In the genomic region with DNA sequence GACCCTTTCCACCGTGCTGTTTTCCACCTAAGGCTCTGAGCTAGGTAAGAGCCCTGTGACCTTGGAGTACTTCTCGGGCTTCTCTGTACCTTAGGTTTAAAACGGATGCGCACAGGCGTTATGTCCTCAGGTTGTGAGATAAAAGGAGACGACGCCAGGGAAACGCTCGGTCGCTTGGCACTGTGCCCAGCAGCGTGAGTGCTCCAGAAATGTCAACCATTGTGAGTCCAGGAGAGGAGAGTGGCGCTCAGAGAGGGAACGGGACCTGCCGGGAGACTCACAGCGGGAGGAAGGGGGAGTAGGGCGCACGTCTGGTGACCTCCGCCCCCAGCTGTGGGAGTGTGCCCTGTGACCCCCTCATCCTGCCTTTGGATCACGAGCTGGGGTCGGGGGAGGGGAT, we compare ENCODE assay signal across 16 cellular contexts. TPM values are rescaled to one million over a fixed set of nuclear protein-coding genes. Genes with fewer than 3 reads are reported as not detected.
A peak's percentile ranks its signal among the peaks of the same experiment; 100 is the strongest.
DNase-seq lines count a peak whose midpoint lies in the region; ATAC-seq and TF ChIP-seq lines count a peak whose summit lies in the region.
"Had no signal": no experiment of that assay in that cellular context is flagged by ENCODE, and none has a peak within 500 bp of the region (broad histone marks: within the 10 kb centered on the region; RNA-seq: fewer than 3 reads in every experiment).

No MANE protein-coding gene starts in this region.

- ATAC-seq in SK-N-SH treated with all-trans-retinoic acid at 6 μM for 48 hours = no peak
- ATAC-seq in HG03457 (IDR thresholded peaks at IDR 0.05; ENCODE audit: unreplicated experiment) = no peak
- no peak for ATAC-seq in activated T-cell treated with anti-CD3 and anti-CD28 coated beads, Interleukin-2, amount 50 U/mL, for 72 hours (replicated peaks in 1 of 2)

- peak; percentile 71 for DNase-seq in SK-N-SH
- no peak for DNase-seq in SK-N-MC (ENCODE audit: low read depth, low spot score)
- no peak for DNase-seq in hepatocyte (ENCODE audit: low spot score)
- peak; percentile 69 for DNase-seq in testis
- DNase-seq in stimulated activated naive CD4-positive, alpha-beta T cell treated with Interleukin-2 at 50 U/mL for 16 hours (lab: John Stamatoyannopoulos, UW) = no peak
- DNase-seq in activated T-cell treated with anti-CD3 and anti-CD28 coated beads, Interleukin-2, amount 50 U/mL, for 72 hours = no peak
- DNase-seq: activated CD4-positive, CD25-positive, alpha-beta regulatory T cell treated with anti-CD3 and anti-CD28 coated beads, Interleukin-2, amount 50 U/mL, for 72 hours; activated naive CD8-positive, alpha-beta T cell treated with anti-CD3 and anti-CD28 coated beads for 36 hours; mesenchymal stem cell had no signal

- H3K4me1 Mint-ChIP-seq in activated T-cell treated with anti-CD3 and anti-CD28 coated beads, Interleukin-2, amount 50 U/mL, for 72 hours (ENCODE audit: low read depth) = no peaks in the 10 kb centered on the region

- intact Hi-C loops in testis (cut with DNase I; ENCODE audit: low total_unique reads) = no loop called here

- H3K79me2 ChIP-seq in SK-N-SH (ENCODE audit: insufficient read depth) (no peaks in the 10 kb centered on the region), hepatocyte (no peaks in the 10 kb centered on the region)

- H3K4me3 ChIP-seq in SK-N-SH (ENCODE audit: low read depth in 2 of 2, low read length in 1 of 2) = peak overlapping the region in 1 of 2 experiments; percentile 34; a peak in 1 of 4 replicates
- peak overlapping the region; percentile 69 for H3K4me3 ChIP-seq in SK-N-MC
- no peak overlapping the region for H3K4me3 ChIP-seq in hepatocyte
- H3K4me3 ChIP-seq in testis = peak overlapping the region; percentile 24 to 31
- H3K4me3 ChIP-seq: HAP-1, PC-9 had no signal

- H3K4me1 ChIP-seq in SK-N-SH (ENCODE audit: control insufficient read depth in 1 of 2, insufficient read depth in 2 of 2, low read depth in 1 of 2, low read length in 1 of 2) (peaks cover 0 to 7% of the 10 kb centered on the region in 2 experiments; a peak in 1 of 4 replicates), hepatocyte (ENCODE audit: insufficient read depth) (no peaks in the 10 kb centered on the region), testis (no peaks in the 10 kb centered on the region)
- H3K4me1 ChIP-seq: HAP-1 had no signal

- H3F3A ChIP-seq in SK-N-SH (replicated peaks; ENCODE audit: insufficient read depth) = no peaks in the 10 kb centered on the region

- TF ChIP-seq EP300 in SK-N-SH (IDR thresholded peaks at IDR 0.05; ENCODE audit: borderline replicate concordance in 1 of 2, low read depth in 1 of 2, low read length in 1 of 2) = no peak

- no peaks in the 10 kb centered on the region for H3K9me3 ChIP-seq in SK-N-SH
- H3K9me3 ChIP-seq in SK-N-MC (ENCODE audit: low read depth, low read length) = no peaks in the 10 kb centered on the region
- no peaks in the 10 kb centered on the region for H3K9me3 ChIP-seq in hepatocyte (ENCODE audit: low read depth)
- H3K9me3 ChIP-seq in testis = no peaks in the 10 kb centered on the region

- H2AFZ ChIP-seq in SK-N-SH (ENCODE audit: low read depth) (no peak overlapping the region), hepatocyte (no peak overlapping the region)
- H2AFZ ChIP-seq: PC-9 had no signal

- TF ChIP-seq RAD21 in SK-N-SH (IDR thresholded peaks at IDR 0.05; ENCODE audit: low read length) = no peak

- peaks cover 57% of the 10 kb centered on the region for H3K27me3 Mint-ChIP-seq in activated T-cell treated with anti-CD3 and anti-CD28 coated beads, Interleukin-2, amount 50 U/mL, for 72 hours (ENCODE audit: low read depth)

- POLR2A ChIA-PET in SK-N-SH (lab: Yijun Ruan, JAX) = interaction anchor here (2.1 kb wide), 1 partner anchor 10 kb away, joined by 5 read pairs; no protein-coding TSS in a partner anchor

- no peak for TF ChIP-seq POLR2A in testis (IDR thresholded peaks at IDR 0.05)

- H3K27me3 ChIP-seq in SK-N-SH (ENCODE audit: insufficient read depth) (peaks cover 8% of the 10 kb centered on the region; the same call in 1 of the 2 replicates), hepatocyte (peaks cover 32% of the 10 kb centered on the region), testis (no peaks in the 10 kb centered on the region)

- H3K4me3 Mint-ChIP-seq in activated T-cell treated with anti-CD3 and anti-CD28 coated beads, Interleukin-2, amount 50 U/mL, for 72 hours = peak overlapping the region in 1 of 2 donors; percentile 51
- H3K4me3 Mint-ChIP-seq: activated naive CD8-positive, alpha-beta T cell treated with anti-CD3 and anti-CD28 coated beads for 36 hours had no signal

- 29% methylated on average over 18 of the region's 20 CpGs for WGBS in SK-N-SH (ENCODE audit: low lambda C conversion rate)
- 29% methylated on average over 18 of the region's 20 CpGs for WGBS in hepatocyte (ENCODE audit: low lambda C conversion rate, missing lambda C conversion rate)
- 3% methylated on average over 13 to 19 of the region's 20 CpGs for WGBS in testis, 2 donors

- CTCF ChIA-PET in SK-N-SH (lab: Yijun Ruan, JAX) = interaction anchor here (0.8 to 5.8 kb wide), 6 partner anchors 8 to 42 kb away, joined by 3 to 29 read pairs (median 4); no protein-coding TSS in a partner anchor

- H3K36me3 ChIP-seq in SK-N-SH (replicated peaks in 1 of 2; ENCODE audit: control insufficient read depth in 1 of 2, insufficient read depth in 2 of 2, low read length in 1 of 2) (no peaks in the 10 kb centered on the region), SK-N-MC (ENCODE audit: insufficient read depth, low read length) (no peaks in the 10 kb centered on the region), hepatocyte (replicated peaks; ENCODE audit: insufficient read depth, low read depth) (no peaks in the 10 kb centered on the region), testis (ENCODE audit: low read depth, missing control alignments) (no peaks in the 10 kb centered on the region)
- H3K36me3 ChIP-seq: esophagus muscularis mucosa, HAP-1 had no signal

- TF ChIP-seq CTCF in SK-N-SH (IDR thresholded peaks at IDR 0.05) = no peak
- no peak for TF ChIP-seq CTCF in hepatocyte (IDR thresholded peaks at IDR 0.05; ENCODE audit: poor library complexity)
- TF ChIP-seq CTCF in testis (IDR thresholded peaks at IDR 0.05) = no peak

- H3K27ac ChIP-seq in SK-N-SH (ENCODE audit: low read depth in 2 of 2, low read length in 1 of 2) (no peak overlapping the region; a peak in 1 of 4 replicates), SK-N-MC (no peak overlapping the region), hepatocyte (no peak overlapping the region), testis (no peak overlapping the region)
- H3K27ac ChIP-seq: esophagus muscularis mucosa, PC-9 had no signal

- H3K4me2 ChIP-seq in SK-N-SH = no peak overlapping the region
- peak overlapping the region; percentile 84 for H3K4me2 ChIP-seq in hepatocyte
- H3K4me2 ChIP-seq: PC-9 had no signal

- no peak overlapping the region for H3K27ac Mint-ChIP-seq in activated T-cell treated with anti-CD3 and anti-CD28 coated beads, Interleukin-2, amount 50 U/mL, for 72 hours
- H3K27ac Mint-ChIP-seq: activated naive CD8-positive, alpha-beta T cell treated with anti-CD3 and anti-CD28 coated beads for 36 hours had no signal

- H3K9ac ChIP-seq in SK-N-SH (no peak overlapping the region), SK-N-MC (ENCODE audit: insufficient read length) (no peak overlapping the region)

- H3K9me2 ChIP-seq in SK-N-SH (no peaks in the 10 kb centered on the region), hepatocyte (replicated peaks; ENCODE audit: insufficient read depth) (no peaks in the 10 kb centered on the region)

- H3K9me3 Mint-ChIP-seq in activated T-cell treated with anti-CD3 and anti-CD28 coated beads, Interleukin-2, amount 50 U/mL, for 72 hours = peaks cover 2 to 7% of the 10 kb centered on the region in 2 donors

- H4K20me1 ChIP-seq in SK-N-SH (ENCODE audit: insufficient read depth) = no peaks in the 10 kb centered on the region
- H4K20me1 ChIP-seq in hepatocyte (ENCODE audit: insufficient read depth, poor library complexity, severe bottlenecking) = no peaks in the 10 kb centered on the region

- peaks cover 3 to 6% of the 10 kb centered on the region in 2 donors for H3K36me3 Mint-ChIP-seq in activated T-cell treated with anti-CD3 and anti-CD28 coated beads, Interleukin-2, amount 50 U/mL, for 72 hours (ENCODE audit: insufficient read depth in 2 of 2)

TF ChIP-seq in SK-N-SH, 30 proteins besides CTCF, POLR2A, EP300 and RAD21 (continues in another document):
- no peak for TF ChIP-seq MXI1 (IDR thresholded peaks at IDR 0.05; ENCODE audit: low read depth, low read length)

TF ChIP-seq in SK-N-SH treated with all-trans-retinoic acid at 6 μM for 48 hours, 23 proteins besides CTCF, POLR2A, EP300 and RAD21 (continues in another document):
- TF ChIP-seq ARNTL (CRISPR knock-in tag; IDR thresholded peaks at IDR 0.05; ENCODE audit: borderline replicate concordance, low read depth) = no peak
- no peak for TF ChIP-seq OSR1 (CRISPR knock-in tag; IDR thresholded peaks at IDR 0.05)
- TF ChIP-seq SNAI2 (CRISPR knock-in tag; IDR thresholded peaks at IDR 0.05) = no peak

RNA-seq across cellular contexts. Expression of a gene that starts 33.8 kb away (rescaled TPM):
- not detected in 2 replicates for polyA plus RNA-seq in SK-N-SH (2012; rRNA removed)
- 0.01 and 0.05 TPM in 2 replicates for polyA plus RNA-seq in SK-N-SH (2012; cell fraction: cytosol; rRNA removed)
- polyA plus RNA-seq in SK-N-SH (2012; cell fraction: nucleus; rRNA removed) = 0.04 and 0.08 TPM in 2 replicates
- not detected in 2 replicates for total RNA-seq in hepatocyte
- polyA plus RNA-seq in hepatocyte = not detected in 2 replicates
- under 1 TPM; 0.19 to 0.39 TPM for total RNA-seq in testis
- polyA plus RNA-seq in testis (ENCODE audit: insufficient read depth, low read depth, low replicate concordance) = 0.13 TPM
- total RNA-seq in activated T-cell treated with anti-CD3 and anti-CD28 coated beads, Interleukin-2, amount 50 U/mL, for 72 hours = not detected
- total RNA-seq: activated naive CD8-positive, alpha-beta T cell treated with anti-CD3 and anti-CD28 coated beads for 36 hours; esophagus muscularis mucosa; HT-29; PC-9; ureter had no signal

RNA-seq across cellular contexts. Expression of a gene that starts 56.4 kb away (rescaled TPM):
- polyA plus RNA-seq in SK-N-SH (2012; rRNA removed) = 26.2 and 36.0 TPM in 2 replicates
- 31.0 and 35.8 TPM in 2 replicates for polyA plus RNA-seq in SK-N-SH (2012; cell fraction: cytosol; rRNA removed)
- polyA plus RNA-seq in SK-N-SH (2012; cell fraction: nucleus; rRNA removed) = 7.4 and 14.4 TPM in 2 replicates
- total RNA-seq in hepatocyte = 40.0 and 42.2 TPM in 2 replicates
- polyA plus RNA-seq in hepatocyte = 26.9 and 39.6 TPM in 2 replicates
- total RNA-seq in testis = 10 to 100 TPM; 26.9 to 29.8 TPM
- polyA plus RNA-seq in testis (ENCODE audit: insufficient read depth, low read depth, low replicate concordance) = 20.6 TPM
- total RNA-seq in activated T-cell treated with anti-CD3 and anti-CD28 coated beads, Interleukin-2, amount 50 U/mL, for 72 hours = 1 to 10 TPM; 5.6 to 9.7 TPM

RNA-seq across cellular contexts. Expression of a gene that starts 58.9 kb away (rescaled TPM):
- polyA plus RNA-seq in SK-N-SH (2012; rRNA removed) (not detected in 2 replicates), hepatocyte (0.35 and 1.0 TPM in 2 replicates), testis (ENCODE audit: insufficient read depth, low read depth, low replicate concordance) (130 TPM)
- polyA plus RNA-seq in SK-N-SH (2012; cell fraction: cytosol; rRNA removed) = 0.01 TPM in 1 of 2 replicates, not detected in the other
- 0.01 TPM in 1 of 2 replicates, not detected in the other for polyA plus RNA-seq in SK-N-SH (2012; cell fraction: nucleus; rRNA removed)
- total RNA-seq in hepatocyte (0.33 and 0.80 TPM in 2 replicates), testis (100 to 1,000 TPM; 187 to 247 TPM)
- not detected for total RNA-seq in activated T-cell treated with anti-CD3 and anti-CD28 coated beads, Interleukin-2, amount 50 U/mL, for 72 hours

Comparison
In these comparisons a context has a peak if more than half of its experiments do, and no peak if none do; other contexts are left out.
1. DNase-seq: peak in SK-N-SH (single experiment) and testis (single experiment); none in SK-N-MC (single experiment), hepatocyte (single experiment), stimulated activated naive CD4-positive, alpha-beta T cell treated with Interleukin-2 at 50 U/mL for 16 hours (single experiment) and activated T-cell treated with anti-CD3 and anti-CD28 coated beads, Interleukin-2, amount 50 U/mL, for 72 hours (0 of 2).
2. RNA of a gene that starts 58.9 kb away (total RNA-seq): 187 to 247 TPM in testis; 0.33 to 0.80 TPM in hepatocyte and not detected in activated T-cell treated with anti-CD3 and anti-CD28 coated beads, Interleukin-2, amount 50 U/mL, for 72 hours; every median in the first group is over 100 times any median in the second.